In the genomic region with DNA sequence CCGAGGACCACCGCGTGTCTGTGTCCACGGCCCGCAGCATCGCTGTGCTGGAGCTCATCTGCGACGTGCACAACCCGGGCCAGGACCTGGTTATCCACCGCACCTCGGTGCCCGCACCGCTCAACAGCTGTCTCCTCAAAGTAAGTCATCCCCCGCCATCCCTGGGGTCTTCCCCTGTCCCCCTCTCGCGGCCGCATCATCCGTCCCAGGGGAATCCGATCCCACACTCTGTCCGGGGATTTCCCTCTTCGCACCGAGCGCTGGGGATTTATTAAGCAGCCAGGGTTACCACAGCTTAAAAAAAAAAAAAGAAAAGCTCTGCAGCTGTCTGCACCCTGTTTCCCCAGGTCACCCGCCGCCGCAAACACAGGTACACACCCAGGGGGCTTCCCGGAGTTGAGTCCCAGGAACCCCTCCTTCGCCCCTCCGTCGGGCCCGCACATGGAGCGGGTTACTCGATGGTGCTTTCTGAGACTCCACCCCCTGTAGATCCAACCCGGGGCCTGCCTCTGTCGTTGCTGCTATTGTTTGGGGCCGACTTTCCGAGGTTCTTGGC, we compare ENCODE assay signal across 1 cellular context.
TF ChIP-seq lines count a peak whose summit lies in the region.

No MANE protein-coding gene starts in this region.

TF ChIP-seq in GM12878, 131 proteins besides CTCF, POLR2A, EP300 and RAD21 (continued from another document):
- TF ChIP-seq, protein P1, sequence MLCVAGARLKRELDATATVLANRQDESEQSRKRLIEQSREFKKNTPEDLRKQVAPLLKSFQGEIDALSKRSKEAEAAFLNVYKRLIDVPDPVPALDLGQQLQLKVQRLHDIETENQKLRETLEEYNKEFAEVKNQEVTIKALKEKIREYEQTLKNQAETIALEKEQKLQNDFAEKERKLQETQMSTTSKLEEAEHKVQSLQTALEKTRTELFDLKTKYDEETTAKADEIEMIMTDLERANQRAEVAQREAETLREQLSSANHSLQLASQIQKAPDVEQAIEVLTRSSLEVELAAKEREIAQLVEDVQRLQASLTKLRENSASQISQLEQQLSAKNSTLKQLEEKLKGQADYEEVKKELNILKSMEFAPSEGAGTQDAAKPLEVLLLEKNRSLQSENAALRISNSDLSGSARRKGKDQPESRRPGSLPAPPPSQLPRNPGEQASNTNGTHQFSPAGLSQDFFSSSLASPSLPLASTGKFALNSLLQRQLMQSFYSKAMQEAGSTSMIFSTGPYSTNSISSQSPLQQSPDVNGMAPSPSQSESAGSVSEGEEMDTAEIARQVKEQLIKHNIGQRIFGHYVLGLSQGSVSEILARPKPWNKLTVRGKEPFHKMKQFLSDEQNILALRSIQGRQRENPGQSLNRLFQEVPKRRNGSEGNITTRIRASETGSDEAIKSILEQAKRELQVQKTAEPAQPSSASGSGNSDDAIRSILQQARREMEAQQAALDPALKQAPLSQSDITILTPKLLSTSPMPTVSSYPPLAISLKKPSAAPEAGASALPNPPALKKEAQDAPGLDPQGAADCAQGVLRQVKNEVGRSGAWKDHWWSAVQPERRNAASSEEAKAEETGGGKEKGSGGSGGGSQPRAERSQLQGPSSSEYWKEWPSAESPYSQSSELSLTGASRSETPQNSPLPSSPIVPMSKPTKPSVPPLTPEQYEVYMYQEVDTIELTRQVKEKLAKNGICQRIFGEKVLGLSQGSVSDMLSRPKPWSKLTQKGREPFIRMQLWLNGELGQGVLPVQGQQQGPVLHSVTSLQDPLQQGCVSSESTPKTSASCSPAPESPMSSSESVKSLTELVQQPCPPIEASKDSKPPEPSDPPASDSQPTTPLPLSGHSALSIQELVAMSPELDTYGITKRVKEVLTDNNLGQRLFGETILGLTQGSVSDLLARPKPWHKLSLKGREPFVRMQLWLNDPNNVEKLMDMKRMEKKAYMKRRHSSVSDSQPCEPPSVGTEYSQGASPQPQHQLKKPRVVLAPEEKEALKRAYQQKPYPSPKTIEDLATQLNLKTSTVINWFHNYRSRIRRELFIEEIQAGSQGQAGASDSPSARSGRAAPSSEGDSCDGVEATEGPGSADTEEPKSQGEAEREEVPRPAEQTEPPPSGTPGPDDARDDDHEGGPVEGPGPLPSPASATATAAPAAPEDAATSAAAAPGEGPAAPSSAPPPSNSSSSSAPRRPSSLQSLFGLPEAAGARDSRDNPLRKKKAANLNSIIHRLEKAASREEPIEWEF (IDR thresholded peaks at IDR 0.05; ENCODE audit: insufficient replicate concordance, low read depth, low read length) = no peak
